ENCODE assay signal across 28 cellular contexts in the genomic region with DNA sequence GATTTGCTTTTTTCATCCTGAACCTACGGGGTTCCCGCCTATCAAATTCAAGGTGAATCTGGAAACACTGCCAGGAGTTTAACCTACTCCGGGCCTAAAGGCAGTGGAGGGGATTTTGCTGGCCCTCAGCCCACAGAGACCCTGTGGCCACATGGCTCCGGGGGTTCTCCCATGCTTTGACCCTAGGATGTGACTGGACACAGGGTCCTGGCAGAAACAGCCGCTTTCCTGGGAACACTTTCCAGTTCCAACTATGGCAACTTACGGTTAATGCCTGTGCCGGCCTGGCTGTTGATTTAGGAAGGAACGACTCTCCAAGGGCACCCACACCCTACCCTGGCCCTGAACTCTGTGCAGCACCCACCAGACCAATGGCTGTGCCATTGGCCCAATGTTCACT.
"Had no signal": no experiment of that assay in that cellular context is flagged by ENCODE, and none has a peak within 500 bp of the region (broad histone marks: within the 10 kb centered on the region; RNA-seq: fewer than 3 reads in every experiment).

No MANE protein-coding gene starts in this region.

- H3K9ac ChIP-seq: neural progenitor cell had no signal

- H3K36me3 ChIP-seq: neural progenitor cell, sigmoid colon, upper lobe of left lung had no signal

- H3K9me3 ChIP-seq: body of pancreas, sigmoid colon, upper lobe of left lung had no signal

- DNase-seq: activated CD4-positive, alpha-beta T cell treated with anti-CD3 and anti-CD28 coated beads for 4 hours; activated CD4-positive, alpha-beta T cell treated with anti-CD3 and anti-CD28 coated beads, Interleukin-2, amount 50 U/mL, for 48 hours; activated CD4-positive, CD25-positive, alpha-beta regulatory T cell; activated naive CD4-positive, alpha-beta T cell; anterior cingulate cortex; body of pancreas; cerebellar nuclear complex; dorsolateral prefrontal cortex; effector memory CD8-positive, alpha-beta T cell; foreskin fibroblast; hippocampal formation; left colon; mammary epithelial cell; naive B cell; sigmoid colon; small intestine; stimulated activated CD4-positive, alpha-beta T cell treated with anti-CD3 and anti-CD28 coated beads, Interleukin-4, amount 100 ng/mL, for 24 hours; stimulated activated naive CD8-positive, alpha-beta T cell treated with anti-CD3 and anti-CD28 coated beads, Interleukin-15, amount 100 ng/mL, for 72 hours; substantia nigra; upper lobe of left lung had no signal

- H3K36me3 Mint-ChIP-seq: activated naive CD4-positive, alpha-beta T cell treated with anti-CD3 and anti-CD28 coated beads, Interleukin-2, amount 50 U/mL, for 72 hours; mesothelial cell of epicardium; neural progenitor cell; stimulated activated memory B cell treated with anti-CD40 and anti-IgM and Interleukin-4, amounts not matched to agents 10 μg/mL and 1 μg/mL and 100 μg/mL, for 72 hours had no signal

- H3K4me3 ChIP-seq: body of pancreas, coronary artery, dorsolateral prefrontal cortex, neural progenitor cell, sigmoid colon, SK-N-MC, upper lobe of left lung had no signal

- H3K27me3 ChIP-seq: body of pancreas, dorsolateral prefrontal cortex, neural progenitor cell, sigmoid colon, upper lobe of left lung had no signal

- H3K4me1 Mint-ChIP-seq: activated T-helper 17 cell treated with anti-CD3 and anti-CD28 coated beads, Interleukin-2, amount 50 U/mL, for 72 hours; mesothelial cell of epicardium; naive B cell; stimulated activated memory B cell treated with anti-CD40 and anti-IgM and Interleukin-4, amounts not matched to agents 10 μg/mL and 1 μg/mL and 100 μg/mL, for 72 hours; stimulated activated naive CD8-positive, alpha-beta T cell treated with anti-CD3 and anti-CD28 coated beads, Interleukin-15, amount 100 ng/mL, for 72 hours had no signal

- H3K9me3 Mint-ChIP-seq: activated naive CD4-positive, alpha-beta T cell treated with anti-CD3 and anti-CD28 coated beads, Interleukin-2, amount 50 U/mL, for 72 hours; activated T-helper 17 cell treated with anti-CD3 and anti-CD28 coated beads, Interleukin-2, amount 50 U/mL, for 72 hours; effector memory CD8-positive, alpha-beta T cell; mesothelial cell of epicardium; naive B cell; neural progenitor cell; stimulated activated memory B cell treated with anti-CD40 and anti-IgM and Interleukin-4, amounts not matched to agents 10 μg/mL and 1 μg/mL and 100 μg/mL, for 72 hours; stimulated activated naive CD8-positive, alpha-beta T cell treated with anti-CD3 and anti-CD28 coated beads, Interleukin-15, amount 100 ng/mL, for 72 hours had no signal

- H3K27me3 Mint-ChIP-seq: activated T-helper 17 cell treated with anti-CD3 and anti-CD28 coated beads, Interleukin-2, amount 50 U/mL, for 72 hours had no signal

- H3K4me1 ChIP-seq: body of pancreas, sigmoid colon, upper lobe of left lung had no signal

- ATAC-seq: activated naive CD4-positive, alpha-beta T cell treated with anti-CD3 and anti-CD28 coated beads, Interleukin-2, amount 50 U/mL, for 72 hours; activated T-helper 17 cell treated with anti-CD3 and anti-CD28 coated beads, Interleukin-2, amount 50 U/mL, for 72 hours; body of pancreas; effector memory CD8-positive, alpha-beta T cell; esophagus mucosa; left colon; stimulated activated memory B cell treated with anti-CD40 and anti-IgM and Interleukin-4, amounts not matched to agents 10 μg/mL and 1 μg/mL and 100 μg/mL, for 72 hours; stimulated activated naive CD8-positive, alpha-beta T cell treated with anti-CD3 and anti-CD28 coated beads, Interleukin-15, amount 100 ng/mL, for 72 hours had no signal

- H3K27ac ChIP-seq: body of pancreas, coronary artery, dorsolateral prefrontal cortex, neural progenitor cell, sigmoid colon, SK-N-MC, upper lobe of left lung had no signal

- H3K27ac Mint-ChIP-seq: activated naive CD4-positive, alpha-beta T cell treated with anti-CD3 and anti-CD28 coated beads, Interleukin-2, amount 50 U/mL, for 72 hours; activated T-helper 17 cell treated with anti-CD3 and anti-CD28 coated beads, Interleukin-2, amount 50 U/mL, for 72 hours; effector memory CD8-positive, alpha-beta T cell; mesothelial cell of epicardium; naive B cell; neural progenitor cell; stimulated activated naive CD8-positive, alpha-beta T cell treated with anti-CD3 and anti-CD28 coated beads, Interleukin-15, amount 100 ng/mL, for 72 hours had no signal

- H3K4me3 Mint-ChIP-seq: activated T-helper 17 cell treated with anti-CD3 and anti-CD28 coated beads, Interleukin-2, amount 50 U/mL, for 72 hours; effector memory CD8-positive, alpha-beta T cell; mesothelial cell of epicardium; naive B cell; neural progenitor cell; stimulated activated memory B cell treated with anti-CD40 and anti-IgM and Interleukin-4, amounts not matched to agents 10 μg/mL and 1 μg/mL and 100 μg/mL, for 72 hours; stimulated activated naive CD8-positive, alpha-beta T cell treated with anti-CD3 and anti-CD28 coated beads, Interleukin-15, amount 100 ng/mL, for 72 hours had no signal
